17 cellular contexts compared by ENCODE assay signal in genomic region chr11:10489444-10489785, GRCh38. TPM values are rescaled to one million over a fixed set of nuclear protein-coding genes. Genes with fewer than 3 reads are reported as not detected.
DNase-seq lines count a peak whose midpoint lies in the region; ATAC-seq and TF ChIP-seq lines count a peak whose summit lies in the region.
"Had no signal": no experiment of that assay in that cellular context is flagged by ENCODE, and none has a peak within 500 bp of the region (broad histone marks: within the 10 kb centered on the region; RNA-seq: fewer than 3 reads in every experiment).

No MANE protein-coding gene starts in this region.

- peaks cover 6% of the 10 kb centered on the region for H3F3A ChIP-seq in MM.1S (ENCODE audit: insufficient read depth, low read length)

- H2BK12ac ChIP-seq in H9 (ENCODE audit: insufficient read length, low read depth, low read length): no peak overlapping the region

- H3K79me1 ChIP-seq in H9 (ENCODE audit: insufficient read depth, low read depth, low read length, poor library complexity, severe bottlenecking): no peaks in the 10 kb centered on the region

- H2BK120ac ChIP-seq in H9 (ENCODE audit: low read depth, low read length, poor library complexity, severe bottlenecking): no peak overlapping the region

- no peak overlapping the region for H4K91ac ChIP-seq in H9 (ENCODE audit: insufficient read length, low read depth, low read length)

- H3K56ac ChIP-seq in H9 (ENCODE audit: insufficient read length, low read depth, low read length): no peak overlapping the region

- H3K23ac ChIP-seq in H9 (ENCODE audit: insufficient read length, low read depth, low read length): no peak overlapping the region

- H2BK5ac ChIP-seq in H9 (ENCODE audit: insufficient read length, low read length): no peak overlapping the region

- no peak overlapping the region for H2AFZ ChIP-seq in MM.1S (ENCODE audit: low read length)
- no peak overlapping the region for H2AFZ ChIP-seq in H9 (ENCODE audit: low read length)

- DNase-seq in CD4-positive, CD25-positive, alpha-beta regulatory T cell: no peak
- no peak for DNase-seq in MM.1S
- no peak for DNase-seq in dorsolateral prefrontal cortex
- DNase-seq in renal cortical epithelial cell (ENCODE audit: low read depth): peak; percentile 11
- DNase-seq in GOT3 (lab: John Stamatoyannopoulos, UW): no peak
- no peak for DNase-seq in activated T-helper 1 cell treated with anti-CD3 and anti-CD28 coated beads, Interleukin-12 subunit alpha, Interleukin-12 subunit beta, Interleukin-2, Interleukin-4 antibody, amounts not matched to agents 30 ng/mL and 10 ng/mL and 1 ng/mL, durations not matched to agents 14 hours and 24 hours and 36 hours (ENCODE audit: low spot score)
- no peak for DNase-seq in H9
- DNase-seq: activated CD4-positive, alpha-beta T cell treated with anti-CD3 and anti-CD28 coated beads for 48 hours; activated gamma-delta T cell treated with Interleukin-2 at 50 U/mL for 16 hours; BE2C; NCI-H1048; NCI-H446; occipital lobe had no signal

- H3K4me3 Mint-ChIP-seq in CD4-positive, CD25-positive, alpha-beta regulatory T cell: peak overlapping the region in 1 of 4 donors; percentile 24
- no peak overlapping the region for H3K4me3 Mint-ChIP-seq in activated T-helper 1 cell treated with anti-CD3 and anti-CD28 coated beads, Interleukin-12 subunit alpha, Interleukin-12 subunit beta, Interleukin-2, Interleukin-4 antibody, amounts not matched to agents 30 ng/mL and 10 ng/mL and 1 ng/mL, durations not matched to agents 14 hours and 24 hours and 36 hours
- H3K4me3 Mint-ChIP-seq in H9: no peak overlapping the region

- H3K27me3 ChIP-seq in CD4-positive, CD25-positive, alpha-beta regulatory T cell (ENCODE audit: control insufficient read depth, insufficient read depth, low read length): no peaks in the 10 kb centered on the region
- H3K27me3 ChIP-seq in MM.1S (replicated peaks; ENCODE audit: insufficient read depth, low read length): no peaks in the 10 kb centered on the region
- no peaks in the 10 kb centered on the region for H3K27me3 ChIP-seq in dorsolateral prefrontal cortex
- H3K27me3 ChIP-seq in H9 (ENCODE audit: insufficient read depth, low read length): no peaks in the 10 kb centered on the region
- H3K27me3 ChIP-seq: BE2C, uterus had no signal

- no peak overlapping the region for H3T11ph ChIP-seq in H9 (ENCODE audit: low read length)

- no peak overlapping the region for H4K8ac ChIP-seq in H9 (replicated peaks; ENCODE audit: insufficient read length, low read depth, low read length)

- WGBS in H9 (ENCODE audit: extremely low coverage, insufficient read length, low lambda C conversion rate): no CpG with 5 or more reads among the region's 3 CpGs

- no peaks in the 10 kb centered on the region for H3K9me3 ChIP-seq in CD4-positive, CD25-positive, alpha-beta regulatory T cell (ENCODE audit: control insufficient read depth in 2 of 2, low read length in 2 of 2)
- H3K9me3 ChIP-seq in MM.1S (replicated peaks; ENCODE audit: insufficient read depth, low read length) (no peaks in the 10 kb centered on the region), H9 (ENCODE audit: control insufficient read depth, low read depth, low read length) (no peaks in the 10 kb centered on the region)
- H3K9me3 ChIP-seq: BE2C, uterus had no signal

- no peak overlapping the region for H2BK20ac ChIP-seq in H9 (ENCODE audit: low read depth, low read length, poor library complexity, severe bottlenecking)

- H3K9ac ChIP-seq in MM.1S (ENCODE audit: low read length): no peak overlapping the region
- H3K9ac ChIP-seq in H9 (ENCODE audit: extremely low read depth, insufficient read length, low read length): no peak overlapping the region

- H3K79me2 ChIP-seq in MM.1S (ENCODE audit: low read length): no peaks in the 10 kb centered on the region
- no peaks in the 10 kb centered on the region for H3K79me2 ChIP-seq in H9 (ENCODE audit: insufficient read depth, low read length)

- no peak overlapping the region for H3K4me3 ChIP-seq in CD4-positive, CD25-positive, alpha-beta regulatory T cell (ENCODE audit: low read depth, low read length)
- H3K4me3 ChIP-seq in MM.1S (ENCODE audit: low read length) (0 out of 2 replicates have a peak overlapping the region, but pooled peaks have one; percentile 4), dorsolateral prefrontal cortex (no peak overlapping the region)
- H3K4me3 ChIP-seq: cardiac muscle cell, GM12878, uterus had no signal

- peaks cover 62% of the 10 kb centered on the region for H3K36me3 Mint-ChIP-seq in CD4-positive, CD25-positive, alpha-beta regulatory T cell
- peaks cover 31% of the 10 kb centered on the region for H3K36me3 Mint-ChIP-seq in activated T-helper 1 cell treated with anti-CD3 and anti-CD28 coated beads, Interleukin-12 subunit alpha, Interleukin-12 subunit beta, Interleukin-2, Interleukin-4 antibody, amounts not matched to agents 30 ng/mL and 10 ng/mL and 1 ng/mL, durations not matched to agents 14 hours and 24 hours and 36 hours (ENCODE audit: low read depth)
- H3K36me3 Mint-ChIP-seq in H9 (ENCODE audit: insufficient read depth in 1 of 3, low read depth in 3 of 3): peaks cover 7 to 17% (median 7%) of the 10 kb centered on the region in 3 experiments

- no peaks in the 10 kb centered on the region for H3K23me2 ChIP-seq in H9 (ENCODE audit: insufficient read length, low read depth, low read length, poor library complexity, severe bottlenecking)

- H3K9me3 Mint-ChIP-seq in CD4-positive, CD25-positive, alpha-beta regulatory T cell: peaks cover 0 to 2% (median 0%) of the 10 kb centered on the region in 7 donors
- H3K9me3 Mint-ChIP-seq in activated T-helper 1 cell treated with anti-CD3 and anti-CD28 coated beads, Interleukin-12 subunit alpha, Interleukin-12 subunit beta, Interleukin-2, Interleukin-4 antibody, amounts not matched to agents 30 ng/mL and 10 ng/mL and 1 ng/mL, durations not matched to agents 14 hours and 24 hours and 36 hours: no peaks in the 10 kb centered on the region
- H3K9me3 Mint-ChIP-seq in H9: no peaks in the 10 kb centered on the region

- peaks cover 0 to 28% (median 15%) of the 10 kb centered on the region in 4 donors for H3K4me1 Mint-ChIP-seq in CD4-positive, CD25-positive, alpha-beta regulatory T cell
- H3K4me1 Mint-ChIP-seq in activated T-helper 1 cell treated with anti-CD3 and anti-CD28 coated beads, Interleukin-12 subunit alpha, Interleukin-12 subunit beta, Interleukin-2, Interleukin-4 antibody, amounts not matched to agents 30 ng/mL and 10 ng/mL and 1 ng/mL, durations not matched to agents 14 hours and 24 hours and 36 hours (ENCODE audit: low read depth): peaks cover 26% of the 10 kb centered on the region
- H3K4me1 Mint-ChIP-seq in H9: peaks cover 22 to 27% of the 10 kb centered on the region in 2 experiments

- H2AK5ac ChIP-seq in H9 (ENCODE audit: insufficient read length, low read length): no peak overlapping the region

- TF ChIP-seq CTCF in MM.1S (IDR thresholded peaks at IDR 0.05; ENCODE audit: low read length) (no peak), dorsolateral prefrontal cortex (IDR thresholded peaks at IDR 0.05 in 54 of 56, conservative IDR thresholded peaks at IDR 0.05 in 2 of 56; ENCODE audit: low read depth in 1 of 56, partially characterized antibody in 56 of 56) (no peak), H9 (conservative IDR thresholded peaks at IDR 0.05) (no peak)

- no peak overlapping the region for H3K18ac ChIP-seq in H9 (ENCODE audit: insufficient read length, low read depth, low read length)

- no peaks in the 10 kb centered on the region for H3K9me2 ChIP-seq in MM.1S (replicated peaks; ENCODE audit: insufficient read depth, low read length)

- peak overlapping the region; percentile 47 for H3K27ac ChIP-seq in CD4-positive, CD25-positive, alpha-beta regulatory T cell (ENCODE audit: insufficient read depth, low read length, poor library complexity, severe bottlenecking)
- peak overlapping the region; percentile 56; the same call in 1 of the 2 replicates for H3K27ac ChIP-seq in MM.1S (ENCODE audit: low read length)
- H3K27ac ChIP-seq in dorsolateral prefrontal cortex: peak overlapping the region; percentile 50 to 99 (median 94)
- H3K27ac ChIP-seq in H9 (ENCODE audit: insufficient read length, low read depth, low read length): no peak overlapping the region
- H3K27ac ChIP-seq: cardiac muscle cell had no signal

- no peaks in the 10 kb centered on the region for H3K27me3 Mint-ChIP-seq in CD4-positive, CD25-positive, alpha-beta regulatory T cell
- no peaks in the 10 kb centered on the region for H3K27me3 Mint-ChIP-seq in activated T-helper 1 cell treated with anti-CD3 and anti-CD28 coated beads, Interleukin-12 subunit alpha, Interleukin-12 subunit beta, Interleukin-2, Interleukin-4 antibody, amounts not matched to agents 30 ng/mL and 10 ng/mL and 1 ng/mL, durations not matched to agents 14 hours and 24 hours and 36 hours (ENCODE audit: insufficient read depth)
- H3K27me3 Mint-ChIP-seq in H9 (ENCODE audit: low read depth): no peaks in the 10 kb centered on the region

- no peak overlapping the region for H3K4ac ChIP-seq in H9 (ENCODE audit: low read depth, low read length)

- H4K20me1 ChIP-seq in MM.1S (ENCODE audit: insufficient read depth, low read length): no peaks in the 10 kb centered on the region
- H4K20me1 ChIP-seq in H9 (ENCODE audit: control insufficient read depth, insufficient read depth, insufficient read length): no peaks in the 10 kb centered on the region

- peak overlapping the region; percentile 79 to 94 (median 89) for H3K27ac Mint-ChIP-seq in CD4-positive, CD25-positive, alpha-beta regulatory T cell
- H3K27ac Mint-ChIP-seq in activated T-helper 1 cell treated with anti-CD3 and anti-CD28 coated beads, Interleukin-12 subunit alpha, Interleukin-12 subunit beta, Interleukin-2, Interleukin-4 antibody, amounts not matched to agents 30 ng/mL and 10 ng/mL and 1 ng/mL, durations not matched to agents 14 hours and 24 hours and 36 hours: no peak overlapping the region
- H3K27ac Mint-ChIP-seq in H9: peak overlapping the region in 1 of 3 experiments; percentile 26; a peak in 1 of 7 replicates

- intact Hi-C loops in dorsolateral prefrontal cortex (cut with DNase I): no loop called here
- intact Hi-C loops in activated T-helper 1 cell treated with anti-CD3 and anti-CD28 coated beads, Interleukin-12 subunit alpha, Interleukin-12 subunit beta, Interleukin-2, Interleukin-4 antibody, amounts not matched to agents 30 ng/mL and 10 ng/mL and 1 ng/mL, durations not matched to agents 14 hours and 24 hours and 36 hours (cut with micrococcal nuclease): no loop called here

- no peak overlapping the region for H3K14ac ChIP-seq in H9 (ENCODE audit: insufficient read depth, low read length)

- H3K36me3 ChIP-seq in CD4-positive, CD25-positive, alpha-beta regulatory T cell (ENCODE audit: control insufficient read depth, insufficient read depth, low read length): peaks cover 68% of the 10 kb centered on the region
- no peaks in the 10 kb centered on the region for H3K36me3 ChIP-seq in MM.1S (replicated peaks; ENCODE audit: insufficient read depth, low read length)
- H3K36me3 ChIP-seq: BE2C, cardiac muscle cell, uterus had no signal

- no peak overlapping the region for H4K5ac ChIP-seq in H9 (ENCODE audit: insufficient read length, low read depth, low read length)

- H3K4me2 ChIP-seq in MM.1S (ENCODE audit: low read depth, low read length) (peak overlapping the region; percentile 56), H9 (ENCODE audit: insufficient read depth, insufficient read length, low read length) (no peak overlapping the region)

- ATAC-seq in CD4-positive, CD25-positive, alpha-beta regulatory T cell (ENCODE audit: low read depth in 2 of 2): no peak
- ATAC-seq in HG03196 (IDR thresholded peaks at IDR 0.05; ENCODE audit: unreplicated experiment): no peak

- H2BK15ac ChIP-seq in H9 (ENCODE audit: low read depth, low read length): no peak overlapping the region

- H3K4me1 ChIP-seq in CD4-positive, CD25-positive, alpha-beta regulatory T cell (ENCODE audit: control insufficient read depth, insufficient read depth, low read length, poor library complexity, severe bottlenecking): peaks cover 12% of the 10 kb centered on the region
- H3K4me1 ChIP-seq in MM.1S (ENCODE audit: low read length): peaks cover 19% of the 10 kb centered on the region
- peaks cover 3% of the 10 kb centered on the region; the same call in 1 of the 2 replicates for H3K4me1 ChIP-seq in H9 (ENCODE audit: insufficient read depth, low read length)

RNA-seq across cellular contexts. Expression of gene AMPD3, which starts 34.4 kb away (rescaled TPM):
- 19.7 TPM for total RNA-seq in CD4-positive, CD25-positive, alpha-beta regulatory T cell
- polyA plus RNA-seq in CD4-positive, CD25-positive, alpha-beta regulatory T cell: 10 to 100 TPM in 1 of 4 donors, 1 to 10 TPM in 3; 6.4 to 11.9 (median 7.3) TPM
- total RNA-seq in dorsolateral prefrontal cortex (10 to 100 TPM; 14.7 to 74.3 (median 28.6) TPM), renal cortical epithelial cell (6.7 and 6.8 TPM in 2 replicates), H9 (2021) (4.6 and 5.9 TPM in 2 replicates)
- total RNA-seq in activated T-helper 1 cell treated with anti-CD3 and anti-CD28 coated beads, Interleukin-12 subunit alpha, Interleukin-12 subunit beta, Interleukin-2, Interleukin-4 antibody, amounts not matched to agents 30 ng/mL and 10 ng/mL and 1 ng/mL, durations not matched to agents 14 hours and 24 hours and 36 hours: 13.9 and 14.3 TPM in 2 replicates

RNA-seq across cellular contexts. Expression of gene RNF141, which starts 51.6 kb away (rescaled TPM):
- total RNA-seq in CD4-positive, CD25-positive, alpha-beta regulatory T cell: 7.8 TPM
- 10 to 100 TPM; 16.8 to 22.5 (median 18.5) TPM for polyA plus RNA-seq in CD4-positive, CD25-positive, alpha-beta regulatory T cell
- total RNA-seq in dorsolateral prefrontal cortex (100 to 1,000 TPM in 15 of 120 experiments, 10 to 100 TPM in 105; 47.2 to 142 (median 77.9) TPM), renal cortical epithelial cell (41.7 and 42.9 TPM in 2 replicates), H9 (2021) (23.7 and 24.7 TPM in 2 replicates)
- 12.4 and 13.2 TPM in 2 replicates for total RNA-seq in activated T-helper 1 cell treated with anti-CD3 and anti-CD28 coated beads, Interleukin-12 subunit alpha, Interleukin-12 subunit beta, Interleukin-2, Interleukin-4 antibody, amounts not matched to agents 30 ng/mL and 10 ng/mL and 1 ng/mL, durations not matched to agents 14 hours and 24 hours and 36 hours
